ENCODE assay signal across 8 cellular contexts in the genomic region with DNA sequence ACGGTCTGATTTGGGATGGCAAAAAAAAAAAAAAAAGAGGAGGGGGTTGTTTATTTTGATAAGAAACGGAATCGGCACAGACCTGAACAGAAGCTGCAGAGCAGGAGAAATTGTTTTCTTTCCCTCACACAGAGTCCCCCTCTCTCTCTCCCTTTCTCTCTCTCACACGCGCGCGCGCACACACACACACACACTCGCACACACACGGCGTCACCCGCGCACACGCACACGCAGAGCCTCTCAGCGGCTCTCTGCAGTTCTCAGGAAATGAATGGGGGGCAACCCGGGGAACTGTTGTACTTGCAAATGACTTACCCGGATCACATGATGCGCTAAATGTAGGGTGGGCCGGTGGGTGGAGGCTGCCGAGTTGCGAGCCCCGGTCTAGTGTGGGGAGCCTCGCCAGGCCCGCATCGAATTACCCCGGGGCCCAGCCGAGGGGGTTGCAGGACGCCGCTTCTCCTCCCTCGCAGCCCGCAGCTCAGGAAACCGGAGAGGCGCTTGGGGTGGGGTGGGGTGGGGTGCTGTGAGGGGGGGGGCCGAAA. TPM values are rescaled to one million over a fixed set of nuclear protein-coding genes. Genes with fewer than 3 reads are reported as not detected.
A peak's percentile ranks its signal among the peaks of the same experiment; 100 is the strongest.
DNase-seq lines count a peak whose midpoint lies in the region; ATAC-seq and TF ChIP-seq lines count a peak whose summit lies in the region.

No MANE protein-coding gene starts in this region.

- no peak for TF ChIP-seq CTCF in GM10266 (IDR thresholded peaks at IDR 0.05; ENCODE audit: control insufficient read depth, insufficient read depth, low read depth, missing control alignments)
- no peak for TF ChIP-seq CTCF in HEK293 (tag by site-specific recombination; IDR thresholded peaks at IDR 0.05)
- no peak for TF ChIP-seq CTCF in right atrium auricular region (IDR thresholded peaks at IDR 0.05)
- TF ChIP-seq CTCF in prostate gland (IDR thresholded peaks at IDR 0.05), result no peak
- TF ChIP-seq CTCF in upper lobe of right lung (IDR thresholded peaks at IDR 0.05), result no peak

- H3K27me3 ChIP-seq in adipocyte (replicated peaks; ENCODE audit: control insufficient read depth, insufficient read depth, low read length) (no peaks in the 10 kb centered on the region), right atrium auricular region (no peaks in the 10 kb centered on the region), prostate gland (replicated peaks; ENCODE audit: insufficient read depth) (no peaks in the 10 kb centered on the region), upper lobe of right lung (no peaks in the 10 kb centered on the region)

- ATAC-seq in upper lobe of right lung, result peak; percentile 60

- intact Hi-C loops in prostate gland (cut with DNase I), result loop anchor here (5.0 to 10.0 kb wide), 4 partner anchors 71 to 366 kb away; no protein-coding TSS in a partner anchor
- intact Hi-C loops in upper lobe of right lung (cut with DNase I), result no loop called here

- H3K27ac ChIP-seq in HEK293 (ENCODE audit: extremely low read depth, low read depth, low read length), result peak overlapping the region; percentile 86
- H3K27ac ChIP-seq in right atrium auricular region, result peak overlapping the region; percentile 97 to 98
- H3K27ac ChIP-seq in prostate gland, result peak overlapping the region; percentile 85 to 86
- H3K27ac ChIP-seq in upper lobe of right lung, result peak overlapping the region; percentile 83

- H3K4me1 ChIP-seq in HEK293 (ENCODE audit: control insufficient read depth, insufficient read depth, low read length) (peaks cover 9% of the 10 kb centered on the region), adipocyte (ENCODE audit: control insufficient read depth, insufficient read depth, low read length) (peaks cover 37% of the 10 kb centered on the region), right atrium auricular region (peaks cover 0 to 30% of the 10 kb centered on the region in 2 donors), prostate gland (replicated peaks) (no peaks in the 10 kb centered on the region), upper lobe of right lung (peaks cover 15% of the 10 kb centered on the region)

- H3K9me3 ChIP-seq in HEK293 (ENCODE audit: control insufficient read depth, insufficient read depth, low read depth, low read length) (no peaks in the 10 kb centered on the region), adipocyte (ENCODE audit: control insufficient read depth, low read length) (no peaks in the 10 kb centered on the region), right atrium auricular region (no peaks in the 10 kb centered on the region), prostate gland (no peaks in the 10 kb centered on the region), upper lobe of right lung (no peaks in the 10 kb centered on the region)

- peak overlapping the region; percentile 90 for H3K9ac ChIP-seq in adipocyte (ENCODE audit: low read length)

- POLR2A ChIA-PET in HEK293 (lab: Yijun Ruan, JAX), result interaction anchor here (0.6 to 1.5 kb wide), 5 partner anchors 63 to 261 kb away, joined by 3 to 5 read pairs (median 3); no protein-coding TSS in a partner anchor

- H3K36me3 ChIP-seq in HEK293 (ENCODE audit: control insufficient read depth in 2 of 2, insufficient read depth in 1 of 2, low read length in 2 of 2), result no peaks in the 10 kb centered on the region
- H3K36me3 ChIP-seq in adipocyte (ENCODE audit: control insufficient read depth, insufficient read depth, low read length, severe bottlenecking), result no peaks in the 10 kb centered on the region
- H3K36me3 ChIP-seq in right atrium auricular region, result no peaks in the 10 kb centered on the region
- no peaks in the 10 kb centered on the region for H3K36me3 ChIP-seq in prostate gland
- no peaks in the 10 kb centered on the region for H3K36me3 ChIP-seq in upper lobe of right lung

- under 1% methylated on average over 34 of the region's 35 CpGs for WGBS in prostate gland

- CTCF ChIA-PET in HEK293 (lab: Yijun Ruan, JAX), result interaction anchor here (0.6 to 1.2 kb wide), 3 partner anchors 430 to 1082 kb away, joined by 3 to 5 read pairs (median 4); no protein-coding TSS in a partner anchor

- DNase-seq in GM10266 (ENCODE audit: extremely low spot score), result peak; percentile 85
- peak; percentile 98 for DNase-seq in NAMALWA (ENCODE audit: low spot score)
- peak; percentile 13 to 47 for DNase-seq in SW 1271 (lab: John Stamatoyannopoulos, UW)
- DNase-seq in adipocyte (ENCODE audit: low read depth), result peak; percentile 96
- DNase-seq in right atrium auricular region (ENCODE audit: low spot score), result peak; percentile 87
- DNase-seq in prostate gland (ENCODE audit: low spot score), result peak; percentile 56
- peak; percentile 84 for DNase-seq in upper lobe of right lung

- no peak for TF ChIP-seq POLR2A in prostate gland (IDR thresholded peaks at IDR 0.05)

- peak overlapping the region; percentile 75 for H3K4me3 ChIP-seq in HEK293 (ENCODE audit: low read depth, low read length)
- peak overlapping the region; percentile 92 for H3K4me3 ChIP-seq in adipocyte (ENCODE audit: low read length)
- H3K4me3 ChIP-seq in right atrium auricular region, result peak overlapping the region; percentile 93 to 95
- H3K4me3 ChIP-seq in prostate gland, result peak overlapping the region; percentile 77 to 88
- peak overlapping the region; percentile 79 for H3K4me3 ChIP-seq in upper lobe of right lung

TF ChIP-seq in HEK293, 187 proteins besides CTCF, POLR2A, EP300 and RAD21 (continues in another document):
- TF ChIP-seq ZBTB6 (tag by site-specific recombination; IDR thresholded peaks at IDR 0.05), result no peak
- no peak for TF ChIP-seq ZNF610 (tag by site-specific recombination; IDR thresholded peaks at IDR 0.05; ENCODE audit: borderline replicate concordance)
- no peak for TF ChIP-seq ZNF513 (tag by site-specific recombination; IDR thresholded peaks at IDR 0.05)
- TF ChIP-seq ZNF549 (tag by site-specific recombination; IDR thresholded peaks at IDR 0.05), result no peak
- TF ChIP-seq KLF7 (tag by site-specific recombination; IDR thresholded peaks at IDR 0.05; ENCODE audit: borderline replicate concordance), result peak; percentile 76; the same call in 1 of the 2 replicates
- peak; percentile 47; the same call in 1 of the 2 replicates for TF ChIP-seq ZNF423 (tag by site-specific recombination; IDR thresholded peaks at IDR 0.05)
- TF ChIP-seq, protein P1, sequence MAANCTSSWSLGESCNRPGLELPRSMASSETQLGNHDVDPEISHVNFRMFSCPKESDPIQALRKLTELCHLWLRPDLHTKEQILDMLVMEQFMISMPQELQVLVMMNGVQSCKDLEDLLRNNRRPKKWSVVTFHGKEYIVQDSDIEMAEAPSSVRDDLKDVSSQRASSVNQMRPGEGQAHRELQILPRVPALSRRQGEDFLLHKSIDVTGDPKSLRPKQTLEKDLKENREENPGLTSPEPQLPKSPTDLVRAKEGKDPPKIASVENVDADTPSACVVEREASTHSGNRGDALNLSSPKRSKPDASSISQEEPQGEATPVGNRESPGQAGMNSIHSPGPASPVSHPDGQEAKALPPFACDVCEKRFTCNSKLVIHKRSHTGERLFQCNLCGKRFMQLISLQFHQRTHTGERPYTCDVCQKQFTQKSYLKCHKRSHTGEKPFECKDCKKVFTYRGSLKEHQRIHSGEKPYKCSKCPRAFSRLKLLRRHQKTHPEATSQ (tag by site-specific recombination; IDR thresholded peaks at IDR 0.05), result no peak; the same call in 1 of the 2 replicates
- TF ChIP-seq ZNF514 (tag by site-specific recombination; IDR thresholded peaks at IDR 0.05), result no peak
- TF ChIP-seq, protein P2, sequence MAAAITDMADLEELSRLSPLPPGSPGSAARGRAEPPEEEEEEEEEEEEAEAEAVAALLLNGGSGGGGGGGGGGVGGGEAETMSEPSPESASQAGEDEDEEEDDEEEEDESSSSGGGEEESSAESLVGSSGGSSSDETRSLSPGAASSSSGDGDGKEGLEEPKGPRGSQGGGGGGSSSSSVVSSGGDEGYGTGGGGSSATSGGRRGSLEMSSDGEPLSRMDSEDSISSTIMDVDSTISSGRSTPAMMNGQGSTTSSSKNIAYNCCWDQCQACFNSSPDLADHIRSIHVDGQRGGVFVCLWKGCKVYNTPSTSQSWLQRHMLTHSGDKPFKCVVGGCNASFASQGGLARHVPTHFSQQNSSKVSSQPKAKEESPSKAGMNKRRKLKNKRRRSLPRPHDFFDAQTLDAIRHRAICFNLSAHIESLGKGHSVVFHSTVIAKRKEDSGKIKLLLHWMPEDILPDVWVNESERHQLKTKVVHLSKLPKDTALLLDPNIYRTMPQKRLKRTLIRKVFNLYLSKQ (tag by site-specific recombination; IDR thresholded peaks at IDR 0.05; ENCODE audit: borderline replicate concordance), result no peak
- 0 out of 2 replicates have a peak, but pooled peaks have one; percentile 19 for TF ChIP-seq MZF1 (tag by site-specific recombination; IDR thresholded peaks at IDR 0.05; ENCODE audit: borderline replicate concordance)
- no peak for TF ChIP-seq GLI2 (tag by site-specific recombination; IDR thresholded peaks at IDR 0.05; ENCODE audit: borderline replicate concordance, low read depth)
- peak; percentile 73; the same call in 1 of the 2 replicates for TF ChIP-seq ZNF391 (tag by site-specific recombination; IDR thresholded peaks at IDR 0.05; ENCODE audit: borderline replicate concordance, low read depth)

RNA-seq across cellular contexts. Expression of gene KLF12, which starts 0.5 kb away (rescaled TPM):
- 10 to 100 TPM in 1 of 2 donors, 1 to 10 TPM in 1; 6.1 to 12.3 TPM for total RNA-seq in right atrium auricular region
- 1 to 10 TPM; 2.8 to 9.7 TPM for total RNA-seq in prostate gland
- total RNA-seq in upper lobe of right lung, result 10.2 TPM

Comparison
In these comparisons a context has a peak if more than half of its experiments do, and no peak if none do; other contexts are left out.
1. Peak in every context shown above with its lines: DNase-seq, ATAC-seq, H3K4me3 ChIP-seq and H3K27ac ChIP-seq.
2. DNase-seq: peak in every context shown above with its lines; median percentile 98 in NAMALWA; 96 in adipocyte; 87 in right atrium auricular region; 85 in GM10266; 84 in upper lobe of right lung; 56 in prostate gland; 30 in SW 1271.